ENCODE assay signal across 18 cellular contexts in genomic region chr17:45870342-45870974, GRCh38. TPM values are rescaled to one million over a fixed set of nuclear protein-coding genes. Genes with fewer than 3 reads are reported as not detected.
DNase-seq lines count a peak whose midpoint lies in the region; TF ChIP-seq lines count a peak whose summit lies in the region.
"Had no signal": no experiment of that assay in that cellular context is flagged by ENCODE, and none has a peak within 500 bp of the region (broad histone marks: within the 10 kb centered on the region; RNA-seq: fewer than 3 reads in every experiment).

No MANE protein-coding gene starts in this region.

- peaks cover 10% of the 10 kb centered on the region for H3K27me3 Mint-ChIP-seq in nephron (ENCODE audit: low read depth)
- peaks cover 31% of the 10 kb centered on the region for H3K27me3 Mint-ChIP-seq in type B pancreatic cell

- H3K4me3 Mint-ChIP-seq in nephron (peak overlapping the region in 1 of 3 experiments; percentile 16), type B pancreatic cell (peak overlapping the region; percentile 35)
- H3K4me3 Mint-ChIP-seq: CD4-positive, alpha-beta T cell had no signal

- H3K36me3 Mint-ChIP-seq in nephron (ENCODE audit: low read depth) (no peaks in the 10 kb centered on the region), type B pancreatic cell (no peaks in the 10 kb centered on the region)

- H3K27ac ChIP-seq in BLaER1 treated with 17β-estradiol and CSF1 and Interleukin-3, amounts not matched to agents 10 nM and 100 nM = no peak overlapping the region
- H3K27ac ChIP-seq in SK-N-MC = peak overlapping the region; percentile 94
- H3K27ac ChIP-seq: HL-60 had no signal

- H3K4me2 ChIP-seq in BLaER1 treated with 17β-estradiol and CSF1 and Interleukin-3, amounts not matched to agents 10 nM and 100 nM = peak overlapping the region in 10 of 11 experiments; percentile 8 to 40 (median 30); a peak in 10 of 22 replicates

- no peaks in the 10 kb centered on the region for H3K9me3 Mint-ChIP-seq in nephron
- H3K9me3 Mint-ChIP-seq in type B pancreatic cell = no peaks in the 10 kb centered on the region
- H3K9me3 Mint-ChIP-seq: CD4-positive, alpha-beta T cell had no signal

- H3K36me3 ChIP-seq in BLaER1 treated with 17β-estradiol and CSF1 and Interleukin-3, amounts not matched to agents 10 nM and 100 nM = no peaks in the 10 kb centered on the region
- H3K36me3 ChIP-seq in SK-N-MC (ENCODE audit: insufficient read depth, low read length) = no peaks in the 10 kb centered on the region

- H3K27ac Mint-ChIP-seq in nephron (peak overlapping the region; percentile 3 to 88 (median 64)), type B pancreatic cell (no peak overlapping the region)
- H3K27ac Mint-ChIP-seq: CD4-positive, alpha-beta T cell had no signal

- no peak overlapping the region for H3K9ac ChIP-seq in BLaER1 treated with 17β-estradiol and CSF1 and Interleukin-3, amounts not matched to agents 10 nM and 100 nM
- peak overlapping the region; percentile 35 for H3K9ac ChIP-seq in SK-N-MC (ENCODE audit: insufficient read length)

- DNase-seq in SK-N-MC (ENCODE audit: low read depth, low spot score) = no peak
- no peak for DNase-seq in type B pancreatic cell (ENCODE audit: extremely low spot score, unreplicated experiment)
- no peak for DNase-seq in NCI-H1105 (lab: John Stamatoyannopoulos, UW)
- no peak for DNase-seq in DMS 273 treated with DMSO at 0.1 percent for 48 hours (lab: John Stamatoyannopoulos, UW)
- DNase-seq in stimulated activated naive CD4-positive, alpha-beta T cell treated with Interleukin-2 at 50 U/mL for 16 hours (lab: John Stamatoyannopoulos, UW) = no peak
- DNase-seq: C1 segment of cervical spinal cord; Calu3; CD4-positive, alpha-beta T cell; DMS79; HCEC 1CT; KG1 had no signal

- peaks cover 14% of the 10 kb centered on the region for H3K4me1 Mint-ChIP-seq in nephron
- H3K4me1 Mint-ChIP-seq in type B pancreatic cell (ENCODE audit: unreplicated experiment) = peaks cover 16% of the 10 kb centered on the region

- no peaks in the 10 kb centered on the region for H3K27me3 ChIP-seq in BLaER1 treated with 17β-estradiol and CSF1 and Interleukin-3, amounts not matched to agents 10 nM and 100 nM

- no peaks in the 10 kb centered on the region for H3K9me3 ChIP-seq in BLaER1 treated with 17β-estradiol and CSF1 and Interleukin-3, amounts not matched to agents 10 nM and 100 nM (replicated peaks in 1 of 11)
- no peaks in the 10 kb centered on the region for H3K9me3 ChIP-seq in SK-N-MC (ENCODE audit: low read depth, low read length)

- H3K4me1 ChIP-seq in BLaER1 treated with 17β-estradiol and CSF1 and Interleukin-3, amounts not matched to agents 10 nM and 100 nM = peaks cover 16 to 39% (median 20%) of the 10 kb centered on the region in 10 experiments

- TF ChIP-seq CTCF in nephron (IDR thresholded peaks at IDR 0.05; ENCODE audit: unreplicated experiment in 3 of 3) (no peak), type B pancreatic cell (conservative IDR thresholded peaks at IDR 0.05) (no peak)

- H4K20me1 ChIP-seq in BLaER1 treated with 17β-estradiol and CSF1 and Interleukin-3, amounts not matched to agents 10 nM and 100 nM = no peaks in the 10 kb centered on the region; a peak in 2 of 22 replicates

- H3K4me3 ChIP-seq in BLaER1 treated with 17β-estradiol and CSF1 and Interleukin-3, amounts not matched to agents 10 nM and 100 nM = no peak overlapping the region
- 0 out of 2 replicates have a peak overlapping the region, but pooled peaks have one; percentile 21 for H3K4me3 ChIP-seq in SK-N-MC

RNA-seq across cellular contexts. Expression of gene MAPT, which starts 23.9 kb away (rescaled TPM):
- 3.5 and 4.5 TPM in 2 replicates for total RNA-seq in type B pancreatic cell (ENCODE audit: low replicate concordance)

RNA-seq across cellular contexts. Expression of gene SPPL2C, which starts 25.8 kb away (rescaled TPM):
- total RNA-seq in type B pancreatic cell (ENCODE audit: low replicate concordance) = not detected in 2 replicates
- total RNA-seq: A673; Calu3; CD4-positive, alpha-beta T cell; G401; H4; IMR-90 had no signal
